In the genomic region with DNA sequence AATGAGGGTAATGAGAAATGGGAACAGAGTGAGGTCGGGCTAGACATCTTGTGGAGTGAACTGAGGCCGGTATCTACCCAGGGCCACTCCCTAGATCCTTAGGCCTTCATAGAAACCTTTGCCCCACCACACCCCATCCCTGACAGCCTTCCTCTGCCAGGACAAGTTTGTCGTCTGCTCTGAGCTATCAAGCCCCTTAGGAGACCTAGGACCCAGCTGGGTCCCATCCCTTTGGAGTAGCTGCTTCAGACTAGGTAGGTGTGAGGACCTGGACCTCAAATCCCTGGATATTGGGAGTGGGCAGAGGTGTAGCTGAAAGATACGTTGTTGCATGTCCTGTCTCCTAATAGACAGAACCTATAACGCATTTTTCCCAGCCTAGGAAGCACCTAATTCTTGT, we compare ENCODE assay signal across 13 cellular contexts. TPM values are rescaled to one million over a fixed set of nuclear protein-coding genes. Genes with fewer than 3 reads are reported as not detected.
DNase-seq lines count a peak whose midpoint lies in the region; ATAC-seq and TF ChIP-seq lines count a peak whose summit lies in the region.
"Had no signal": no experiment of that assay in that cellular context is flagged by ENCODE, and none has a peak within 500 bp of the region (broad histone marks: within the 10 kb centered on the region; RNA-seq: fewer than 3 reads in every experiment).

Gene TMEM253, plus strand, starts transcription at position 136 of the 400 bp plus-strand sequence. CDS start 278 bp downstream, outside the sequence.

- no peak within 1 kb of the TSS for H3K9ac ChIP-seq in mesendoderm (ENCODE audit: low read length)
- H3K9ac ChIP-seq in Karpas-422 (ENCODE audit: low read length) = no peak within 1 kb of the TSS

- intact Hi-C loops in left ventricle myocardium inferior (cut with micrococcal nuclease) (loop anchor here (5.0 kb wide), 1 partner anchor 34 kb away; no protein-coding TSS in a partner anchor), heart right ventricle (cut with DNase I) (loop anchor here in 4 of 10 donors (5.0 to 10.0 kb wide), 6 partner anchors 34 to 416 kb away; partner anchors contain the start of genes ANG (in 2 of the 4), RNASE4 (in 2 of the 4) and NDRG2 (in 1 of the 4)), uterus (cut with DNase I; ENCODE audit: low total_unique reads) (loop anchor here (5.0 kb wide), 1 partner anchor 34 kb away; no protein-coding TSS in a partner anchor)
- intact Hi-C loops in activated T-helper 2 cell treated with anti-CD3 and anti-CD28 coated beads, Interferon-gamma antibody, Interleukin-2, Interleukin-4, amounts not matched to agents 10 μg/mL and 5 μg/mL and 100 μg/mL, durations not matched to agents 14 hours and 24 hours and 36 hours (cut with micrococcal nuclease) = loop anchor here (5.0 kb wide), 2 partner anchors 166 to 644 kb away; partner anchors contain the start of genes APEX1 and HNRNPC
- intact Hi-C loops in activated CD4-positive, alpha-beta memory T cell treated with anti-CD3 and anti-CD28 coated beads for 36 hours (cut with micrococcal nuclease) = loop anchor here (5.0 to 10.0 kb wide), 4 partner anchors 166 to 646 kb away; partner anchors contain the start of genes APEX1, HNRNPC, OSGEP and RNASE4

- no peak for ATAC-seq in heart right ventricle
- ATAC-seq: stimulated activated naive CD8-positive, alpha-beta T cell treated with anti-CD3 and anti-CD28 coated beads, Interleukin-15, Interleukin-2, amounts not matched to agents 100 U/mL and 50 U/mL, for 24 hours had no signal

- TF ChIP-seq CTCF in left ventricle myocardium inferior (IDR thresholded peaks at IDR 0.05; ENCODE audit: borderline replicate concordance) (no peak), heart right ventricle (IDR thresholded peaks at IDR 0.05) (no peak), uterus (IDR thresholded peaks at IDR 0.05) (no peak), GM20000 (IDR thresholded peaks at IDR 0.05; ENCODE audit: extremely low read depth, missing control alignments) (no peak)

- no peak within 1 kb of the TSS for H2AK5ac ChIP-seq in mesendoderm (ENCODE audit: low read length)

- POLR2A ChIA-PET in activated CD4-positive, alpha-beta memory T cell treated with anti-CD3 and anti-CD28 coated beads for 36 hours (lab: Charles Lee) = no interaction called here

- no peaks in the 10 kb centered on the region; the same call in 1 of the 2 replicates for H4K20me1 ChIP-seq in Karpas-422 (ENCODE audit: insufficient read depth, low read depth, low read length)

- no peaks in the 10 kb centered on the region for H3K36me3 Mint-ChIP-seq in activated T-helper 2 cell treated with anti-CD3 and anti-CD28 coated beads, Interferon-gamma antibody, Interleukin-2, Interleukin-4, amounts not matched to agents 10 μg/mL and 5 μg/mL and 100 μg/mL, durations not matched to agents 14 hours and 24 hours and 36 hours (ENCODE audit: low read depth)
- H3K36me3 Mint-ChIP-seq in activated CD4-positive, alpha-beta memory T cell treated with anti-CD3 and anti-CD28 coated beads for 36 hours = no peaks in the 10 kb centered on the region

- 91 to 92% methylated on average over 5 of the region's 5 CpGs for WGBS in heart right ventricle, 2 donors
- no CpG with 5 or more reads among the region's 5 CpGs for WGBS in mesendoderm (ENCODE audit: extremely low coverage, insufficient coverage, low lambda C conversion rate)

- TF ChIP-seq POLR2A in uterus (IDR thresholded peaks at IDR 0.05) = no peak

- no peak within 1 kb of the TSS for H2AFZ ChIP-seq in Karpas-422 (ENCODE audit: low read length)

- H3K9me3 ChIP-seq in left ventricle myocardium inferior (replicated peaks) = no peaks in the 10 kb centered on the region
- no peaks in the 10 kb centered on the region for H3K9me3 ChIP-seq in heart right ventricle
- no peaks in the 10 kb centered on the region for H3K9me3 ChIP-seq in uterus
- no peaks in the 10 kb centered on the region for H3K9me3 ChIP-seq in Karpas-422 (ENCODE audit: low read length)
- H3K9me3 ChIP-seq: SJSA1 had no signal

- H3K27ac Mint-ChIP-seq in activated T-helper 2 cell treated with anti-CD3 and anti-CD28 coated beads, Interferon-gamma antibody, Interleukin-2, Interleukin-4, amounts not matched to agents 10 μg/mL and 5 μg/mL and 100 μg/mL, durations not matched to agents 14 hours and 24 hours and 36 hours = no peak within 1 kb of the TSS
- H3K27ac Mint-ChIP-seq in activated CD4-positive, alpha-beta memory T cell treated with anti-CD3 and anti-CD28 coated beads for 36 hours = no peak within 1 kb of the TSS

- peaks cover 43% of the 10 kb centered on the region for H3K4me1 Mint-ChIP-seq in activated T-helper 2 cell treated with anti-CD3 and anti-CD28 coated beads, Interferon-gamma antibody, Interleukin-2, Interleukin-4, amounts not matched to agents 10 μg/mL and 5 μg/mL and 100 μg/mL, durations not matched to agents 14 hours and 24 hours and 36 hours (ENCODE audit: low read depth)
- H3K4me1 Mint-ChIP-seq in activated CD4-positive, alpha-beta memory T cell treated with anti-CD3 and anti-CD28 coated beads for 36 hours (ENCODE audit: low read depth) = peaks cover 42% of the 10 kb centered on the region

- H3K79me2 ChIP-seq in mesendoderm (ENCODE audit: control insufficient read depth, insufficient read depth, low read length) (peaks cover 14% of the 10 kb centered on the region), Karpas-422 (ENCODE audit: low read length) (peaks cover 10% of the 10 kb centered on the region; the same call in 1 of the 2 replicates)

- peaks cover 3% of the 10 kb centered on the region for H3K79me1 ChIP-seq in mesendoderm (ENCODE audit: low read length)

- H3K36me3 ChIP-seq in left ventricle myocardium inferior = no peaks in the 10 kb centered on the region
- H3K36me3 ChIP-seq in heart right ventricle = no peaks in the 10 kb centered on the region
- no peaks in the 10 kb centered on the region for H3K36me3 ChIP-seq in mesendoderm (ENCODE audit: control insufficient read depth, insufficient read depth, low read length)
- H3K36me3 ChIP-seq in uterus = no peaks in the 10 kb centered on the region
- no peaks in the 10 kb centered on the region for H3K36me3 ChIP-seq in Karpas-422 (ENCODE audit: insufficient read depth, low read length)
- H3K36me3 ChIP-seq: SJSA1 had no signal

- H3K27me3 ChIP-seq in left ventricle myocardium inferior (ENCODE audit: low read depth) = no peaks in the 10 kb centered on the region
- H3K27me3 ChIP-seq in heart right ventricle = no peaks in the 10 kb centered on the region
- no peaks in the 10 kb centered on the region for H3K27me3 ChIP-seq in mesendoderm (ENCODE audit: insufficient read depth, low read length, poor library complexity)
- H3K27me3 ChIP-seq in uterus = no peaks in the 10 kb centered on the region
- H3K27me3 ChIP-seq in Karpas-422 (ENCODE audit: low read length) = no peaks in the 10 kb centered on the region

- H2BK120ac ChIP-seq in mesendoderm (ENCODE audit: low read depth, low read length) = no peak within 1 kb of the TSS

- peak within 1 kb of the TSS; percentile 19 for H3K56ac ChIP-seq in mesendoderm (ENCODE audit: low read length)

- CTCF ChIA-PET in activated CD4-positive, alpha-beta memory T cell treated with anti-CD3 and anti-CD28 coated beads for 36 hours (lab: Charles Lee) = interaction anchor here (1.4 to 12.5 kb wide), 5 partner anchors 7 to 130 kb away, joined by 4 to 334 read pairs (median 134); no protein-coding TSS in a partner anchor

- no peaks in the 10 kb centered on the region for H3K9me2 ChIP-seq in Karpas-422 (replicated peaks; ENCODE audit: insufficient read depth, low read length)

- no peak within 1 kb of the TSS for H2BK15ac ChIP-seq in mesendoderm (replicated peaks; ENCODE audit: low read depth)

- H3K18ac ChIP-seq in mesendoderm (ENCODE audit: low read length) = no peak within 1 kb of the TSS

- H3K4me3 ChIP-seq in left ventricle myocardium inferior (no peak within 1 kb of the TSS), heart right ventricle (no peak within 1 kb of the TSS), mesendoderm (ENCODE audit: low read length) (no peak within 1 kb of the TSS), uterus (no peak within 1 kb of the TSS), Karpas-422 (ENCODE audit: low read length) (no peak within 1 kb of the TSS)
- H3K4me3 ChIP-seq: SJSA1 had no signal

- H3K9me3 Mint-ChIP-seq in activated T-helper 2 cell treated with anti-CD3 and anti-CD28 coated beads, Interferon-gamma antibody, Interleukin-2, Interleukin-4, amounts not matched to agents 10 μg/mL and 5 μg/mL and 100 μg/mL, durations not matched to agents 14 hours and 24 hours and 36 hours = no peaks in the 10 kb centered on the region
- no peaks in the 10 kb centered on the region for H3K9me3 Mint-ChIP-seq in activated CD4-positive, alpha-beta memory T cell treated with anti-CD3 and anti-CD28 coated beads for 36 hours

- no peak within 1 kb of the TSS for H3K4me2 ChIP-seq in mesendoderm (ENCODE audit: low read length)
- no peak within 1 kb of the TSS for H3K4me2 ChIP-seq in Karpas-422 (ENCODE audit: low read depth, low read length, poor library complexity, severe bottlenecking)

- no peak within 1 kb of the TSS for H4K8ac ChIP-seq in mesendoderm (ENCODE audit: low read depth, low read length)

- no peak within 1 kb of the TSS for H2BK5ac ChIP-seq in mesendoderm (ENCODE audit: low read length)

- peak within 1 kb of the TSS; percentile 83 for H3K27ac ChIP-seq in left ventricle myocardium inferior (replicated peaks)
- H3K27ac ChIP-seq in heart right ventricle = peak within 1 kb of the TSS in 2 of 10 donors; percentile 84 to 91
- H3K27ac ChIP-seq in mesendoderm (ENCODE audit: low read depth, low read length) = no peak within 1 kb of the TSS
- H3K27ac ChIP-seq in uterus = peak within 1 kb of the TSS; percentile 97
- no peak within 1 kb of the TSS for H3K27ac ChIP-seq in Karpas-422 (ENCODE audit: low read length)
- H3K27ac ChIP-seq: SJSA1 had no signal

- no peak within 1 kb of the TSS for H3K4ac ChIP-seq in mesendoderm (ENCODE audit: low read depth, low read length)

- no peak within 1 kb of the TSS for H3K23ac ChIP-seq in mesendoderm (ENCODE audit: low read length)

- H3K27me3 Mint-ChIP-seq in activated T-helper 2 cell treated with anti-CD3 and anti-CD28 coated beads, Interferon-gamma antibody, Interleukin-2, Interleukin-4, amounts not matched to agents 10 μg/mL and 5 μg/mL and 100 μg/mL, durations not matched to agents 14 hours and 24 hours and 36 hours (ENCODE audit: low read depth) = peaks cover 7% of the 10 kb centered on the region
- H3K27me3 Mint-ChIP-seq in activated CD4-positive, alpha-beta memory T cell treated with anti-CD3 and anti-CD28 coated beads for 36 hours = no peaks in the 10 kb centered on the region

- DNase-seq in left ventricle myocardium inferior (no peak), heart right ventricle (no peak), mesendoderm (no peak), uterus (no peak), Karpas-422 (no peak), GM20000 (ENCODE audit: low spot score) (no peak)
- no peak for DNase-seq in activated T-helper 2 cell treated with anti-CD3 and anti-CD28 coated beads, Interferon-gamma antibody, Interleukin-2, Interleukin-4, amounts not matched to agents 10 μg/mL and 5 μg/mL and 100 μg/mL, durations not matched to agents 14 hours and 24 hours and 36 hours (ENCODE audit: low spot score)
- no peak for DNase-seq in activated CD4-positive, alpha-beta memory T cell treated with anti-CD3 and anti-CD28 coated beads for 36 hours
- DNase-seq: activated CD4-positive, alpha-beta T cell treated with anti-CD3 and anti-CD28 coated beads, Interleukin-2, amount 50 U/mL, for 48 hours; NCI-H524; stimulated activated naive CD8-positive, alpha-beta T cell treated with anti-CD3 and anti-CD28 coated beads, Interleukin-15, Interleukin-2, amounts not matched to agents 100 U/mL and 50 U/mL, for 24 hours had no signal

- H3K4me1 ChIP-seq in left ventricle myocardium inferior = peaks cover 64% of the 10 kb centered on the region
- peaks cover 2 to 59% (median 37%) of the 10 kb centered on the region in 9 donors for H3K4me1 ChIP-seq in heart right ventricle
- H3K4me1 ChIP-seq in mesendoderm (ENCODE audit: control insufficient read depth, low read depth, low read length) = peaks cover 13% of the 10 kb centered on the region
- H3K4me1 ChIP-seq in uterus = peaks cover 6 to 19% of the 10 kb centered on the region in 2 donors
- peaks cover 30% of the 10 kb centered on the region for H3K4me1 ChIP-seq in Karpas-422 (ENCODE audit: low read length)

- peak within 1 kb of the TSS; percentile 95 for H3K4me3 Mint-ChIP-seq in activated T-helper 2 cell treated with anti-CD3 and anti-CD28 coated beads, Interferon-gamma antibody, Interleukin-2, Interleukin-4, amounts not matched to agents 10 μg/mL and 5 μg/mL and 100 μg/mL, durations not matched to agents 14 hours and 24 hours and 36 hours (ENCODE audit: low read depth)
- no peak within 1 kb of the TSS for H3K4me3 Mint-ChIP-seq in activated CD4-positive, alpha-beta memory T cell treated with anti-CD3 and anti-CD28 coated beads for 36 hours

- H4K5ac ChIP-seq in mesendoderm (ENCODE audit: low read length) = no peak within 1 kb of the TSS

RNA-seq across cellular contexts. Expression of gene TMEM253, which starts in this region (rescaled TPM):
- total RNA-seq in left ventricle myocardium inferior (0.19 TPM), heart right ventricle (under 1 TPM in 9 of 10 donors, not detected in 1; 0.16 to 0.45 (median 0.28) TPM), uterus (under 1 TPM in 1 of 4 donors, not detected in 3; 0.85 TPM)
- polyA plus RNA-seq in heart right ventricle = 1 to 10 TPM in 1 of 2 donors, under 1 TPM in 1; 0.30 to 1.1 TPM
- not detected in 2 replicates for total RNA-seq in activated T-helper 2 cell treated with anti-CD3 and anti-CD28 coated beads, Interferon-gamma antibody, Interleukin-2, Interleukin-4, amounts not matched to agents 10 μg/mL and 5 μg/mL and 100 μg/mL, durations not matched to agents 14 hours and 24 hours and 36 hours
- polyA plus RNA-seq in mesendoderm (2013, experiment 1 of 2) = 1.1 TPM
- polyA plus RNA-seq in mesendoderm (2013, experiment 2 of 2) = 1.2 TPM
- total RNA-seq in Karpas-422 (2014; rRNA removed; shearing (Covaris generic); ENCODE audit: low replicate concordance) = not detected in 2 replicates
- total RNA-seq in activated CD4-positive, alpha-beta memory T cell treated with anti-CD3 and anti-CD28 coated beads for 36 hours = not detected
- total RNA-seq: epithelial cell of proximal tubule, SJSA1 had no signal

Comparison
In these comparisons a context has a peak if more than half of its experiments do, and no peak if none do; other contexts are left out.
1. H3K27ac ChIP-seq: peak in left ventricle myocardium inferior (single experiment) and uterus (2 of 2); none in mesendoderm (single experiment) and Karpas-422 (single experiment).